ENCODE assay signal across 19 cellular contexts in the genomic region with DNA sequence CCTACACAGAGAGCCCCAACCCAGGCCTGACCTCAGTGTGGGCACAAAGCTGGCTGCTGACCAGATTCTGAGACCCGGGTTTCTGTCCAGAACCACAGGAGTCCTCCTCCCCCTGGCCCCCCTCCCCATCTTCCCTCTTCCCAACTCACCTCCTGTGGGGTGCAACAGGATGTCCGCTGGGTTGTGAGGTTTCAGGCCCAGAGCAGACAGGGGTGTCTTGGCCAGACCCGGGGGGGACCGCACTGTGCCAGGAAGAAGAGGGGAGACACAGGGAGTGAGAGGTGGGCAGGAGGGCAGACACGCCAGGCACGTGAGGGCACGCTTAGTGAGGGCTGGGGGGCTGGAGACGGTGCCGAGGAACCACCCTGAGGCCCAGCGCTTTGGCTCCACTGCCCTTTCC.
DNase-seq lines count a peak whose midpoint lies in the region; ATAC-seq, FAIRE-seq and TF ChIP-seq lines count a peak whose summit lies in the region.
"Had no signal": no experiment of that assay in that cellular context is flagged by ENCODE, and none has a peak within 500 bp of the region (broad histone marks: within the 10 kb centered on the region; RNA-seq: fewer than 3 reads in every experiment).

No MANE protein-coding gene starts in this region.

- H3K9me3 Mint-ChIP-seq in nephron = no peaks in the 10 kb centered on the region
- H3K9me3 Mint-ChIP-seq in activated T-cell treated with anti-CD3 and anti-CD28 coated beads, Interleukin-2, amount 50 U/mL, for 72 hours = no peaks in the 10 kb centered on the region
- no peaks in the 10 kb centered on the region for H3K9me3 Mint-ChIP-seq in stimulated activated naive B cell treated with anti-CD40 and anti-IgM and Interleukin-4, amounts not matched to agents 10 μg/mL and 1 μg/mL and 100 μg/mL, for 72 hours
- H3K9me3 Mint-ChIP-seq: CD4-positive, alpha-beta T cell had no signal

- no peak overlapping the region for H3K18ac ChIP-seq in H1 (ENCODE audit: extremely low read depth, low read length)

- no peak overlapping the region for H2BK12ac ChIP-seq in H1 (ENCODE audit: low read depth, low read length)

- intact Hi-C loops in ascending aorta (cut with DNase I) (no loop called here), spleen (cut with DNase I; ENCODE audit: low total_unique reads) (no loop called here)

- no peak overlapping the region for H3K56ac ChIP-seq in H1 (replicated peaks; ENCODE audit: insufficient read length, low read depth, low read length)

- TF ChIP-seq CTCF in ascending aorta (IDR thresholded peaks at IDR 0.05) (no peak), H1 (IDR thresholded peaks at IDR 0.05; ENCODE audit: control extremely low read depth in 1 of 3, insufficient read depth in 1 of 3, low read depth in 1 of 3, low read length in 3 of 3) (no peak), nephron (IDR thresholded peaks at IDR 0.05; ENCODE audit: unreplicated experiment in 3 of 3) (no peak), spleen (IDR thresholded peaks at IDR 0.05 in 8 of 11, conservative IDR thresholded peaks at IDR 0.05 in 3 of 11) (no peak), omental fat pad (IDR thresholded peaks at IDR 0.05) (no peak)

- H3K9me3 ChIP-seq in ascending aorta = no peaks in the 10 kb centered on the region
- H3K9me3 ChIP-seq in H1 (ENCODE audit: insufficient read depth in 2 of 2, low read depth in 1 of 2, low read length in 1 of 2) = no peaks in the 10 kb centered on the region
- no peaks in the 10 kb centered on the region for H3K9me3 ChIP-seq in spleen
- H3K9me3 ChIP-seq: BE2C, Peyer's patch had no signal

- no peak for TF ChIP-seq POLR2A in H1 (IDR thresholded peaks at IDR 0.05; ENCODE audit: control extremely low read depth in 1 of 2, low read depth in 2 of 2, low read length in 2 of 2)
- TF ChIP-seq POLR2A in spleen (IDR thresholded peaks at IDR 0.05) = no peak

- no peak overlapping the region for H2BK15ac ChIP-seq in H1 (ENCODE audit: low read length)

- H3K79me2 ChIP-seq in H1 (ENCODE audit: control insufficient read depth in 1 of 2, insufficient read depth in 2 of 2, low read length in 2 of 2) = no peaks in the 10 kb centered on the region

- peaks cover 27 to 67% of the 10 kb centered on the region in 2 donors for H3K4me1 ChIP-seq in ascending aorta
- H3K4me1 ChIP-seq in H1 (replicated peaks in 1 of 4; ENCODE audit: control insufficient read depth in 3 of 4, insufficient read depth in 4 of 4, low read length in 3 of 4) = peaks cover 0 to 6% (median 2%) of the 10 kb centered on the region in 4 experiments; a peak in 3 of 7 replicates
- H3K4me1 ChIP-seq in spleen = peaks cover 15 to 98% (median 46%) of the 10 kb centered on the region in 6 donors
- H3K4me1 ChIP-seq: BE2C had no signal

- peaks cover 38% of the 10 kb centered on the region for H3K4me1 Mint-ChIP-seq in nephron
- H3K4me1 Mint-ChIP-seq in activated T-cell treated with anti-CD3 and anti-CD28 coated beads, Interleukin-2, amount 50 U/mL, for 72 hours (ENCODE audit: low read depth) = no peaks in the 10 kb centered on the region
- H3K4me1 Mint-ChIP-seq in stimulated activated naive B cell treated with anti-CD40 and anti-IgM and Interleukin-4, amounts not matched to agents 10 μg/mL and 1 μg/mL and 100 μg/mL, for 72 hours = no peaks in the 10 kb centered on the region

- 94% methylated on average over 9 of the region's 10 CpGs; no CpG with 5 or more reads in 1 of the 2 experiments for WGBS in H1 (ENCODE audit: extremely low coverage in 1 of 2, insufficient coverage in 1 of 2, insufficient read length in 1 of 2, insufficient replicate concordance in 2 of 2, low coverage in 1 of 2, low lambda C conversion rate in 2 of 2, missing lambda C conversion rate in 1 of 2), 2 experiments
- 39 to 73% (median 57%) methylated on average over 10 of the region's 10 CpGs for WGBS in spleen, 5 donors

- no peak overlapping the region for H3K14ac ChIP-seq in H1 (ENCODE audit: insufficient read length)

- H3K36me3 ChIP-seq in ascending aorta (peaks cover 92 to 99% of the 10 kb centered on the region in 2 donors), H1 (ENCODE audit: control insufficient read depth in 2 of 4, insufficient read depth in 4 of 4, low read length in 3 of 4) (no peaks in the 10 kb centered on the region), spleen (peaks cover 0 to 85% (median 31%) of the 10 kb centered on the region in 6 donors)

- H3K4me3 Mint-ChIP-seq in nephron = no peak overlapping the region
- H3K4me3 Mint-ChIP-seq in activated T-cell treated with anti-CD3 and anti-CD28 coated beads, Interleukin-2, amount 50 U/mL, for 72 hours = no peak overlapping the region
- H3K4me3 Mint-ChIP-seq in stimulated activated naive B cell treated with anti-CD40 and anti-IgM and Interleukin-4, amounts not matched to agents 10 μg/mL and 1 μg/mL and 100 μg/mL, for 72 hours = no peak overlapping the region
- H3K4me3 Mint-ChIP-seq: CD4-positive, alpha-beta T cell had no signal

- H3K27me3 ChIP-seq in ascending aorta = no peaks in the 10 kb centered on the region
- no peaks in the 10 kb centered on the region for H3K27me3 ChIP-seq in H1 (replicated peaks in 1 of 4; ENCODE audit: control insufficient read depth in 3 of 4, extremely low read depth in 1 of 4, insufficient read depth in 3 of 4, low read length in 3 of 4)
- H3K27me3 ChIP-seq in spleen (replicated peaks in 1 of 7) = no peaks in the 10 kb centered on the region
- H3K27me3 ChIP-seq: BE2C, Peyer's patch had no signal

- H3K9ac ChIP-seq in H1 (replicated peaks in 1 of 4; ENCODE audit: extremely low read depth in 1 of 4, low read depth in 3 of 4, low read length in 3 of 4) = no peak overlapping the region

- no peak for TF ChIP-seq EP300 in H1 (IDR thresholded peaks at IDR 0.05; ENCODE audit: borderline replicate concordance in 1 of 2, low read depth in 2 of 2, low read length in 2 of 2)

- no peak for FAIRE-seq in H1 (lab: Jason Lieb, UNC)
- FAIRE-seq: GM19239 had no signal

- TF ChIP-seq RAD21 in H1 (IDR thresholded peaks at IDR 0.05 in 1 of 2, conservative IDR thresholded peaks at IDR 0.05 in 1 of 2; ENCODE audit: low read depth in 2 of 2, low read length in 2 of 2) = no peak

- no peaks in the 10 kb centered on the region for H3K79me1 ChIP-seq in H1 (ENCODE audit: low read depth, low read length)

- H3K36me3 Mint-ChIP-seq in nephron (ENCODE audit: low read depth) = peaks cover 47% of the 10 kb centered on the region
- H3K36me3 Mint-ChIP-seq in activated T-cell treated with anti-CD3 and anti-CD28 coated beads, Interleukin-2, amount 50 U/mL, for 72 hours (ENCODE audit: insufficient read depth in 2 of 2) = no peaks in the 10 kb centered on the region
- no peaks in the 10 kb centered on the region for H3K36me3 Mint-ChIP-seq in stimulated activated naive B cell treated with anti-CD40 and anti-IgM and Interleukin-4, amounts not matched to agents 10 μg/mL and 1 μg/mL and 100 μg/mL, for 72 hours

- POLR2A ChIA-PET in H1 (lab: Charles Lee; ENCODE audit: partially characterized antibody) = no interaction called here

- no peak overlapping the region for H2BK5ac ChIP-seq in H1 (ENCODE audit: low read depth, low read length)

- no peaks in the 10 kb centered on the region for H4K20me1 ChIP-seq in H1 (replicated peaks in 1 of 2; ENCODE audit: control insufficient read depth in 1 of 2, insufficient read depth in 2 of 2, low read length in 2 of 2)

- no peak for DNase-seq in ascending aorta (ENCODE audit: low spot score in 2 of 2)
- DNase-seq in H1 (ENCODE audit: low read depth in 1 of 2, low spot score in 2 of 2) = no peak
- DNase-seq in spleen = no peak
- DNase-seq in omental fat pad (ENCODE audit: low spot score) = no peak
- no peak for DNase-seq in activated T-cell treated with anti-CD3 and anti-CD28 coated beads, Interleukin-2, amount 50 U/mL, for 72 hours
- no peak for DNase-seq in stimulated activated naive B cell treated with anti-CD40 and anti-IgM and Interleukin-4, amounts not matched to agents 10 μg/mL and 1 μg/mL and 100 μg/mL, for 72 hours
- DNase-seq: BE2C; CD4-positive, alpha-beta T cell; COR-L47; DMS79; Kasumi-1; NCI-H1694; NCI-H2081; NCI-H2171 treated with DMSO at 0.1 percent for 48 hours; NCI-H524 treated with DMSO at 0.1 percent for 48 hours; NCI-H82; Peyer's patch had no signal

- no peak overlapping the region for H3K4ac ChIP-seq in H1 (replicated peaks; ENCODE audit: insufficient read length, low read depth, low read length)

- H4K5ac ChIP-seq in H1 (ENCODE audit: insufficient read length, low read depth, low read length) = no peak overlapping the region

- no peak overlapping the region for H4K91ac ChIP-seq in H1 (replicated peaks; ENCODE audit: insufficient read length, low read length)

- H3K23ac ChIP-seq in H1 (ENCODE audit: insufficient read length) = no peak overlapping the region

- ATAC-seq in omental fat pad (ENCODE audit: low FRiP score) = no peak
- no peak for ATAC-seq in activated T-cell treated with anti-CD3 and anti-CD28 coated beads, Interleukin-2, amount 50 U/mL, for 72 hours (replicated peaks in 1 of 2)
- ATAC-seq in stimulated activated naive B cell treated with anti-CD40 and anti-IgM and Interleukin-4, amounts not matched to agents 10 μg/mL and 1 μg/mL and 100 μg/mL, for 72 hours (replicated peaks) = no peak

- H4K8ac ChIP-seq in H1 (ENCODE audit: extremely low read depth, insufficient read depth, low read length) = peak overlapping the region; percentile 60; the same call in 1 of the 2 replicates

- peak overlapping the region in 2 of 3 experiments; percentile 5 to 73 for H3K27ac Mint-ChIP-seq in nephron
- H3K27ac Mint-ChIP-seq in activated T-cell treated with anti-CD3 and anti-CD28 coated beads, Interleukin-2, amount 50 U/mL, for 72 hours = no peak overlapping the region
- H3K27ac Mint-ChIP-seq in stimulated activated naive B cell treated with anti-CD40 and anti-IgM and Interleukin-4, amounts not matched to agents 10 μg/mL and 1 μg/mL and 100 μg/mL, for 72 hours = no peak overlapping the region
- H3K27ac Mint-ChIP-seq: CD4-positive, alpha-beta T cell had no signal

- no peaks in the 10 kb centered on the region; the same call in 1 of the 2 replicates for H3K23me2 ChIP-seq in H1 (ENCODE audit: low read depth, low read length)

- no peak overlapping the region for H2AK5ac ChIP-seq in H1 (ENCODE audit: low read depth, low read length)

- H3K4me3 ChIP-seq in ascending aorta = no peak overlapping the region
- H3K4me3 ChIP-seq in H1 (ENCODE audit: extremely low read depth in 1 of 4, insufficient read depth in 2 of 4, low read depth in 3 of 4, low read length in 4 of 4) = no peak overlapping the region
- H3K4me3 ChIP-seq in spleen = no peak overlapping the region
- H3K4me3 ChIP-seq: Peyer's patch had no signal

- no peaks in the 10 kb centered on the region for H3K27me3 Mint-ChIP-seq in nephron (ENCODE audit: low read depth)
- peaks cover 5% of the 10 kb centered on the region for H3K27me3 Mint-ChIP-seq in activated T-cell treated with anti-CD3 and anti-CD28 coated beads, Interleukin-2, amount 50 U/mL, for 72 hours (ENCODE audit: low read depth)
- H3K27me3 Mint-ChIP-seq in stimulated activated naive B cell treated with anti-CD40 and anti-IgM and Interleukin-4, amounts not matched to agents 10 μg/mL and 1 μg/mL and 100 μg/mL, for 72 hours = peaks cover 0 to 5% of the 10 kb centered on the region in 2 donors

- H3K4me2 ChIP-seq in H1 (ENCODE audit: insufficient read depth in 1 of 2, low read depth in 2 of 2, low read length in 2 of 2) = no peak overlapping the region

- H3K27ac ChIP-seq in ascending aorta (peak overlapping the region; percentile 22 to 55), H1 (ENCODE audit: low read depth, low read length) (no peak overlapping the region), spleen (peak overlapping the region in 5 of 8 donors; percentile 39 to 72 (median 61))

- no peak overlapping the region for H2BK20ac ChIP-seq in H1 (ENCODE audit: low read length)

- H2BK120ac ChIP-seq in H1 (replicated peaks; ENCODE audit: low read depth, low read length) = no peak overlapping the region

- CTCF ChIA-PET in H1 (lab: Charles Lee; ENCODE audit: partially characterized antibody) = interaction anchor here (1.6 to 14.9 kb wide), 4 partner anchors 10 to 68 kb away, joined by 4 to 155 read pairs (median 8); no protein-coding TSS in a partner anchor

- no peak overlapping the region for H2AFZ ChIP-seq in H1 (ENCODE audit: low read length)

Comparison
In these comparisons a context has a peak if more than half of its experiments do, and no peak if none do; other contexts are left out.
1. H3K27ac Mint-ChIP-seq: peak in nephron (2 of 3); none in activated T-cell treated with anti-CD3 and anti-CD28 coated beads, Interleukin-2, amount 50 U/mL, for 72 hours (single experiment) and stimulated activated naive B cell treated with anti-CD40 and anti-IgM and Interleukin-4, amounts not matched to agents 10 μg/mL and 1 μg/mL and 100 μg/mL, for 72 hours (single experiment).